ENCODE assay signal across 18 cellular contexts in genomic region chr18:68779169-68779568, GRCh38. TPM values are rescaled to one million over a fixed set of nuclear protein-coding genes. Genes with fewer than 3 reads are reported as not detected.
DNase-seq lines count a peak whose midpoint lies in the region; ATAC-seq and TF ChIP-seq lines count a peak whose summit lies in the region.
"Had no signal": no experiment of that assay in that cellular context is flagged by ENCODE, and none has a peak within 500 bp of the region (broad histone marks: within the 10 kb centered on the region; RNA-seq: fewer than 3 reads in every experiment).

No MANE protein-coding gene starts in this region.

- H3K36me3 ChIP-seq in colonic mucosa (no peaks in the 10 kb centered on the region), esophagus squamous epithelium (no peaks in the 10 kb centered on the region)
- H3K36me3 ChIP-seq: adrenal gland, suprapubic skin had no signal

- peak; percentile 81 for DNase-seq in SIG-M5 treated with dmso at 0.1 percent for 504 hours (lab: John Stamatoyannopoulos, UW; ENCODE audit: unreplicated experiment)
- no peak for DNase-seq in SIG-M5 (lab: John Stamatoyannopoulos, UW)
- DNase-seq in OCI-M1 (lab: John Stamatoyannopoulos, UW), result peak; percentile 56
- peak; percentile 38 for DNase-seq in epithelial cell of proximal tubule (ENCODE audit: low read depth)
- peak; percentile 77 for DNase-seq in skeletal muscle cell (ENCODE audit: low read depth)
- DNase-seq in colonic mucosa, result no peak
- no peak for DNase-seq in esophagus squamous epithelium (lab: John Stamatoyannopoulos, UW)
- DNase-seq: activated CD4-positive, alpha-beta T cell treated with anti-CD3 and anti-CD28 coated beads, Interleukin-2, amount 50 U/mL, for 4 hours; activated T-cell treated with anti-CD3 and anti-CD28 coated beads, Interleukin-2, amount 50 U/mL, for 72 hours; adrenal gland; Caco-2; NCI-H2081 treated with DMSO at 0.1 percent for 48 hours; nephron progenitor cell; Right ventricle myocardium superior; stimulated activated CD4-positive, alpha-beta T cell treated with anti-CD3 and anti-CD28 coated beads, Interleukin-1b, Interleukin-23, amount 100 ng/mL, for 48 hours had no signal

- H3K27me3 ChIP-seq in colonic mucosa, result no peaks in the 10 kb centered on the region
- no peaks in the 10 kb centered on the region for H3K27me3 ChIP-seq in esophagus squamous epithelium
- H3K27me3 ChIP-seq: adrenal gland, suprapubic skin had no signal

- intact Hi-C loops in colonic mucosa (cut with DNase I) (no loop called here), esophagus squamous epithelium (cut with DNase I) (no loop called here)

- TF ChIP-seq CTCF in epithelial cell of proximal tubule (conservative IDR thresholded peaks at IDR 0.05; ENCODE audit: low read depth, low read length), result no peak
- no peak for TF ChIP-seq CTCF in colonic mucosa (IDR thresholded peaks at IDR 0.05)
- TF ChIP-seq CTCF in esophagus squamous epithelium (IDR thresholded peaks at IDR 0.05), result no peak

- no peak for TF ChIP-seq POLR2A in esophagus squamous epithelium (IDR thresholded peaks at IDR 0.05)

- H3K4me3 ChIP-seq in epithelial cell of proximal tubule (ENCODE audit: low read depth, low read length), result no peak overlapping the region
- no peak overlapping the region for H3K4me3 ChIP-seq in skeletal muscle cell (ENCODE audit: low read depth, low read length)
- no peak overlapping the region for H3K4me3 ChIP-seq in colonic mucosa
- no peak overlapping the region for H3K4me3 ChIP-seq in esophagus squamous epithelium
- H3K4me3 ChIP-seq: adrenal gland, suprapubic skin had no signal

- H3K9ac ChIP-seq in colonic mucosa (ENCODE audit: low read depth in 2 of 2, low read length in 2 of 2), result no peak overlapping the region

- H3K9me3 ChIP-seq in colonic mucosa, result peaks cover 4% of the 10 kb centered on the region
- no peaks in the 10 kb centered on the region for H3K9me3 ChIP-seq in esophagus squamous epithelium
- H3K9me3 ChIP-seq: adrenal gland, Caco-2, suprapubic skin had no signal

- ATAC-seq in HG02884 (IDR thresholded peaks at IDR 0.05; ENCODE audit: unreplicated experiment), result no peak
- ATAC-seq: activated T-cell treated with anti-CD3 and anti-CD28 coated beads, Interleukin-2, amount 50 U/mL, for 72 hours had no signal

- H3K4me1 ChIP-seq in colonic mucosa (no peaks in the 10 kb centered on the region), esophagus squamous epithelium (no peaks in the 10 kb centered on the region)
- H3K4me1 ChIP-seq: adrenal gland, Caco-2, suprapubic skin had no signal

- H3K27ac ChIP-seq in colonic mucosa (no peak overlapping the region), esophagus squamous epithelium (peak overlapping the region in 1 of 4 donors; percentile 28)
- H3K27ac ChIP-seq: 22Rv1, adrenal gland, suprapubic skin had no signal

- 40 to 45% methylated on average over 3 of the region's 3 CpGs for WGBS in esophagus squamous epithelium, 2 donors

RNA-seq across cellular contexts. Expression of gene CCDC102B, which starts 18.7 kb away (rescaled TPM):
- total RNA-seq in epithelial cell of proximal tubule, result 0.17 and 0.43 TPM in 2 replicates
- 1 to 10 TPM; 1.7 to 3.3 TPM for total RNA-seq in colonic mucosa
- 1 to 10 TPM in 3 of 4 donors, under 1 TPM in 1; 0.27 to 3.8 (median 2.8) TPM for total RNA-seq in esophagus squamous epithelium

Comparison
In these comparisons a context has a peak if more than half of its experiments do, and no peak if none do; other contexts are left out.
1. DNase-seq: peak in SIG-M5 treated with dmso at 0.1 percent for 504 hours (single experiment), OCI-M1 (single experiment), epithelial cell of proximal tubule (single experiment) and skeletal muscle cell (single experiment); none in SIG-M5 (single experiment), colonic mucosa (single experiment) and esophagus squamous epithelium (single experiment).